Comparison of ENCODE assay signal across 7 cellular contexts in genomic region chr2:190760353-190761150, GRCh38.
DNase-seq lines count a peak whose midpoint lies in the region; ATAC-seq and TF ChIP-seq lines count a peak whose summit lies in the region.
"Not testable (repeated sequence)": the region's sequence is repeated elsewhere in the genome, so short reads cannot be mapped to it uniquely, and the experiment has no call there.

No MANE protein-coding gene starts in this region.

- H3K9me3 Mint-ChIP-seq in activated CD4-positive, alpha-beta memory T cell treated with anti-CD3 and anti-CD28 coated beads, Interleukin-2, amount 10 ng/mL, durations not matched to agents 7 days and 5 days; naive B cell: not testable (repeated sequence)

- peak overlapping the region; percentile 62 for H3K27ac ChIP-seq in RWPE1
- not testable (repeated sequence) for H3K27ac ChIP-seq in ascending aorta, gastroesophageal sphincter, spleen

- peak overlapping the region; percentile 12 for H3K27ac Mint-ChIP-seq in activated CD4-positive, alpha-beta memory T cell treated with anti-CD3 and anti-CD28 coated beads, Interleukin-2, amount 10 ng/mL, durations not matched to agents 7 days and 5 days
- H3K27ac Mint-ChIP-seq in naive B cell = not testable (repeated sequence)

- H3K4me3 Mint-ChIP-seq in activated CD4-positive, alpha-beta memory T cell treated with anti-CD3 and anti-CD28 coated beads, Interleukin-2, amount 10 ng/mL, durations not matched to agents 7 days and 5 days = peak overlapping the region; percentile 43
- peak overlapping the region in 6 of 8 donors; percentile 32 to 70 (median 55) for H3K4me3 Mint-ChIP-seq in naive B cell

- not testable (repeated sequence) for ATAC-seq in gastroesophageal sphincter; naive B cell (ENCODE audit: low read depth in 2 of 2)

- not testable (repeated sequence) for TF ChIP-seq POLR2A in gastroesophageal sphincter (IDR thresholded peaks at IDR 0.05); spleen (IDR thresholded peaks at IDR 0.05)

- H3K27me3 ChIP-seq in ascending aorta, gastroesophageal sphincter: not testable (repeated sequence)
- H3K27me3 ChIP-seq in spleen (replicated peaks in 1 of 7) = peaks cover 0 to 14% (median 0%) of the 10 kb centered on the region in 7 donors

- POLR2A ChIA-PET in RWPE1 (lab: Yijun Ruan, JAX; ENCODE audit: low non-redundant PET) = not testable (repeated sequence)
- POLR2A ChIA-PET in activated CD4-positive, alpha-beta memory T cell treated with anti-CD3 and anti-CD28 coated beads, Interleukin-2, amount 10 ng/mL, durations not matched to agents 7 days and 5 days (lab: Charles Lee) = interaction anchor here (0.5 to 1.1 kb wide), 2 partner anchors 105 to 226 kb away, joined by 3 read pairs; partner anchors contain the start of gene NEMP2

- not testable (repeated sequence) for H3K36me3 ChIP-seq in ascending aorta, gastroesophageal sphincter, spleen

- TF ChIP-seq EP300 in gastroesophageal sphincter (IDR thresholded peaks at IDR 0.05) = not testable (repeated sequence)

- not testable (repeated sequence) for H3K27me3 Mint-ChIP-seq in activated CD4-positive, alpha-beta memory T cell treated with anti-CD3 and anti-CD28 coated beads, Interleukin-2, amount 10 ng/mL, durations not matched to agents 7 days and 5 days
- H3K27me3 Mint-ChIP-seq in naive B cell = peaks cover 10 to 22% (median 12%) of the 10 kb centered on the region in 3 donors

- H3K36me3 Mint-ChIP-seq in activated CD4-positive, alpha-beta memory T cell treated with anti-CD3 and anti-CD28 coated beads, Interleukin-2, amount 10 ng/mL, durations not matched to agents 7 days and 5 days (ENCODE audit: low read depth); naive B cell: not testable (repeated sequence)

- peak; percentile 13 for DNase-seq in ELF-1 (ENCODE audit: low read depth, low spot score)
- DNase-seq in RWPE1 (ENCODE audit: low spot score); activated CD4-positive, alpha-beta memory T cell treated with anti-CD3 and anti-CD28 coated beads, Interleukin-2, amount 10 ng/mL, durations not matched to agents 7 days and 5 days; ascending aorta (ENCODE audit: low spot score in 2 of 2); naive B cell: not testable (repeated sequence)
- DNase-seq in spleen = peak; percentile 68

- H3K4me3 ChIP-seq in ascending aorta = peak overlapping the region; percentile 37 to 56
- H3K4me3 ChIP-seq in gastroesophageal sphincter = peak overlapping the region; percentile 35 to 47
- peak overlapping the region in 4 of 8 donors; percentile 12 to 42 (median 23) for H3K4me3 ChIP-seq in spleen

- not testable (repeated sequence) for H3K4me1 ChIP-seq in ascending aorta, gastroesophageal sphincter, spleen

- WGBS in gastroesophageal sphincter (ENCODE audit: low coverage in 1 of 2), 2 donors = 100% methylated on average over 1 of the region's 30 CpGs; no CpG with 5 or more reads in 1 of the 2 donors
- 63 to 90% (median 68%) methylated on average over 13 to 30 of the region's 30 CpGs for WGBS in spleen, 5 donors

- CTCF ChIA-PET in RWPE1 (lab: Yijun Ruan, JAX) = not testable (repeated sequence)
- CTCF ChIA-PET in activated CD4-positive, alpha-beta memory T cell treated with anti-CD3 and anti-CD28 coated beads, Interleukin-2, amount 10 ng/mL, durations not matched to agents 7 days and 5 days (lab: Charles Lee) = interaction anchor here (0.6 to 1.4 kb wide), 3 partner anchors 20 to 376 kb away, joined by 3 to 4 read pairs (median 4); no protein-coding TSS in a partner anchor

- not testable (repeated sequence) for TF ChIP-seq CTCF in RWPE1 (conservative IDR thresholded peaks at IDR 0.05; ENCODE audit: low read depth); ascending aorta (IDR thresholded peaks at IDR 0.05); gastroesophageal sphincter (IDR thresholded peaks at IDR 0.05); spleen (IDR thresholded peaks at IDR 0.05 in 8 of 11, conservative IDR thresholded peaks at IDR 0.05 in 3 of 11)

- intact Hi-C loops in ascending aorta (cut with DNase I); spleen (cut with DNase I; ENCODE audit: low total_unique reads): not testable (repeated sequence)

- not testable (repeated sequence) for H3K9me3 ChIP-seq in ascending aorta, gastroesophageal sphincter, spleen

- H3K4me1 Mint-ChIP-seq in activated CD4-positive, alpha-beta memory T cell treated with anti-CD3 and anti-CD28 coated beads, Interleukin-2, amount 10 ng/mL, durations not matched to agents 7 days and 5 days = peaks cover 17% of the 10 kb centered on the region
- not testable (repeated sequence) for H3K4me1 Mint-ChIP-seq in naive B cell
